1 cellular context compared by ENCODE assay signal in genomic region chr3:183680061-183680460, GRCh38.
TF ChIP-seq lines count a peak whose summit lies in the region.

No MANE protein-coding gene starts in this region.

TF ChIP-seq in GM23338, 12 proteins besides CTCF, POLR2A, EP300 and RAD21 (continued from another document):
- TF ChIP-seq, protein P1, sequence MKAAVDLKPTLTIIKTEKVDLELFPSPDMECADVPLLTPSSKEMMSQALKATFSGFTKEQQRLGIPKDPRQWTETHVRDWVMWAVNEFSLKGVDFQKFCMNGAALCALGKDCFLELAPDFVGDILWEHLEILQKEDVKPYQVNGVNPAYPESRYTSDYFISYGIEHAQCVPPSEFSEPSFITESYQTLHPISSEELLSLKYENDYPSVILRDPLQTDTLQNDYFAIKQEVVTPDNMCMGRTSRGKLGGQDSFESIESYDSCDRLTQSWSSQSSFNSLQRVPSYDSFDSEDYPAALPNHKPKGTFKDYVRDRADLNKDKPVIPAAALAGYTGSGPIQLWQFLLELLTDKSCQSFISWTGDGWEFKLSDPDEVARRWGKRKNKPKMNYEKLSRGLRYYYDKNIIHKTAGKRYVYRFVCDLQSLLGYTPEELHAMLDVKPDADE (IDR thresholded peaks at IDR 0.05): no peak
- no peak for TF ChIP-seq STAT1 (IDR thresholded peaks at IDR 0.05; ENCODE audit: unreplicated experiment)
- TF ChIP-seq ZNF462 (CRISPR knock-in tag; IDR thresholded peaks at IDR 0.05): no peak
- TF ChIP-seq ZNF114 (CRISPR knock-in tag; IDR thresholded peaks at IDR 0.05): no peak
- no peak for TF ChIP-seq POLR2AphosphoS5 (IDR thresholded peaks at IDR 0.05; ENCODE audit: low read depth)
